Comparison of ENCODE assay signal across 20 cellular contexts in genomic region chr14:103047453-103047852, GRCh38. TPM values are rescaled to one million over a fixed set of nuclear protein-coding genes. Genes with fewer than 3 reads are reported as not detected.
"Had no signal": no experiment of that assay in that cellular context is flagged by ENCODE, and none has a peak within 500 bp of the region (broad histone marks: within the 10 kb centered on the region; RNA-seq: fewer than 3 reads in every experiment).

No MANE protein-coding gene starts in this region.

RNA-seq across cellular contexts. Expression of gene LBHD2, which starts 36.6 kb away (rescaled TPM):
- total RNA-seq: activated naive CD4-positive, alpha-beta T cell treated with anti-CD3 and anti-CD28 coated beads for 36 hours; activated naive CD4-positive, alpha-beta T cell treated with anti-CD3 and anti-CD28 coated beads, Interleukin-2, amount 50 U/mL, for 72 hours; activated naive CD8-positive, alpha-beta T cell treated with anti-CD3 and anti-CD28 coated beads for 36 hours; activated naive CD8-positive, alpha-beta T cell treated with anti-CD3 and anti-CD28 coated beads, Interleukin-2, amount 10 ng/mL, durations not matched to agents 7 days and 5 days; activated T-cell treated with anti-CD3 and anti-CD28 coated beads, Interleukin-2, amount 50 U/mL, for 4 hours; activated T-cell treated with anti-CD3 and anti-CD28 coated beads, Interleukin-2, amount 50 U/mL, for 72 hours; activated T-helper 1 cell treated with anti-CD3 and anti-CD28 coated beads, Interleukin-12 subunit alpha, Interleukin-12 subunit beta, Interleukin-2, Interleukin-4 antibody, amounts not matched to agents 30 ng/mL and 10 ng/mL and 1 ng/mL, durations not matched to agents 14 hours and 24 hours and 36 hours; activated T-helper 17 cell treated with anti-CD3 and anti-CD28 coated beads, Interleukin-2, amount 50 U/mL, for 72 hours; activated T-helper 2 cell treated with anti-CD3 and anti-CD28 coated beads, Interferon-gamma antibody, Interleukin-2, Interleukin-4, amounts not matched to agents 10 μg/mL and 5 μg/mL and 100 μg/mL, durations not matched to agents 14 hours and 24 hours and 36 hours; adrenal gland; aorta; ascending aorta; astrocyte; body of pancreas; breast epithelium; bronchial epithelial cell; cardiac muscle cell; cardiac septum; cerebellum; chondrocyte had no signal
- polyA plus RNA-seq: adrenal gland, aorta, cardiac muscle cell had no signal

RNA-seq across cellular contexts. Expression of gene EXOC3L4, which starts 47.1 kb away (rescaled TPM):
- total RNA-seq: activated naive CD4-positive, alpha-beta T cell treated with anti-CD3 and anti-CD28 coated beads for 36 hours; activated naive CD4-positive, alpha-beta T cell treated with anti-CD3 and anti-CD28 coated beads, Interleukin-2, amount 50 U/mL, for 72 hours; activated naive CD8-positive, alpha-beta T cell treated with anti-CD3 and anti-CD28 coated beads for 36 hours; activated naive CD8-positive, alpha-beta T cell treated with anti-CD3 and anti-CD28 coated beads, Interleukin-2, amount 10 ng/mL, durations not matched to agents 7 days and 5 days; activated T-cell treated with anti-CD3 and anti-CD28 coated beads, Interleukin-2, amount 50 U/mL, for 4 hours; activated T-cell treated with anti-CD3 and anti-CD28 coated beads, Interleukin-2, amount 50 U/mL, for 72 hours; activated T-helper 1 cell treated with anti-CD3 and anti-CD28 coated beads, Interleukin-12 subunit alpha, Interleukin-12 subunit beta, Interleukin-2, Interleukin-4 antibody, amounts not matched to agents 30 ng/mL and 10 ng/mL and 1 ng/mL, durations not matched to agents 14 hours and 24 hours and 36 hours; activated T-helper 17 cell treated with anti-CD3 and anti-CD28 coated beads, Interleukin-2, amount 50 U/mL, for 72 hours; activated T-helper 2 cell treated with anti-CD3 and anti-CD28 coated beads, Interferon-gamma antibody, Interleukin-2, Interleukin-4, amounts not matched to agents 10 μg/mL and 5 μg/mL and 100 μg/mL, durations not matched to agents 14 hours and 24 hours and 36 hours; ascending aorta; astrocyte; bronchial epithelial cell; chondrocyte had no signal
